1 cellular context compared by ENCODE assay signal in the genomic region with DNA sequence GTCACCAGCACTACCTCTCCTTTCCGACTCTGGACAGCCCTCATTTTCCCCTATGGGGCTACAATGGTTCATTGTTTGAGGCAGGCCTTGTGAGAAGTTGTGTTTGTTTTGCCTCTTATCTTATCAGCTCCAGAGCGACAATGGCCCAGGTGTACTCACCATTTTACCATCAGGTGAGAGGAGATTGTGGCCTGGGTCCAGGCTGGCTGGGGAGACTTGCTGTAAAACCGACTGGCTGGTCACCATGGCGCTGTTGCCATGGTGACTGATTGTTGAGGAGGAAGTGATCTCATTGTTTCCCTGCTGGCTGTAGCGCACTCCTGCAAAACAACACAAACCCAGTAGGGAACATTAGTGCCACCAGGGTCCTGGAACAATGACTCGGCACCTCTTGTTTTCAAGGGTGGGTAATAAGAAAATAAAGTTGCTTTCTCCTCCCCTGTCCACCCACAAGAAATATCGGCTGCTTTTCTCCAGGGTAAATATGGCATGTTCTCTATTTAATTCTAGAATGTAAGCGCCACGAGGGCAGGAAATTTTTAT.
A peak's percentile ranks its signal among the peaks of the same experiment; 100 is the strongest.
TF ChIP-seq lines count a peak whose summit lies in the region.

No MANE protein-coding gene starts in this region.

TF ChIP-seq in K562, 482 proteins besides CTCF, POLR2A, EP300 and RAD21 (continued from another document):
- TF ChIP-seq, protein P1, sequence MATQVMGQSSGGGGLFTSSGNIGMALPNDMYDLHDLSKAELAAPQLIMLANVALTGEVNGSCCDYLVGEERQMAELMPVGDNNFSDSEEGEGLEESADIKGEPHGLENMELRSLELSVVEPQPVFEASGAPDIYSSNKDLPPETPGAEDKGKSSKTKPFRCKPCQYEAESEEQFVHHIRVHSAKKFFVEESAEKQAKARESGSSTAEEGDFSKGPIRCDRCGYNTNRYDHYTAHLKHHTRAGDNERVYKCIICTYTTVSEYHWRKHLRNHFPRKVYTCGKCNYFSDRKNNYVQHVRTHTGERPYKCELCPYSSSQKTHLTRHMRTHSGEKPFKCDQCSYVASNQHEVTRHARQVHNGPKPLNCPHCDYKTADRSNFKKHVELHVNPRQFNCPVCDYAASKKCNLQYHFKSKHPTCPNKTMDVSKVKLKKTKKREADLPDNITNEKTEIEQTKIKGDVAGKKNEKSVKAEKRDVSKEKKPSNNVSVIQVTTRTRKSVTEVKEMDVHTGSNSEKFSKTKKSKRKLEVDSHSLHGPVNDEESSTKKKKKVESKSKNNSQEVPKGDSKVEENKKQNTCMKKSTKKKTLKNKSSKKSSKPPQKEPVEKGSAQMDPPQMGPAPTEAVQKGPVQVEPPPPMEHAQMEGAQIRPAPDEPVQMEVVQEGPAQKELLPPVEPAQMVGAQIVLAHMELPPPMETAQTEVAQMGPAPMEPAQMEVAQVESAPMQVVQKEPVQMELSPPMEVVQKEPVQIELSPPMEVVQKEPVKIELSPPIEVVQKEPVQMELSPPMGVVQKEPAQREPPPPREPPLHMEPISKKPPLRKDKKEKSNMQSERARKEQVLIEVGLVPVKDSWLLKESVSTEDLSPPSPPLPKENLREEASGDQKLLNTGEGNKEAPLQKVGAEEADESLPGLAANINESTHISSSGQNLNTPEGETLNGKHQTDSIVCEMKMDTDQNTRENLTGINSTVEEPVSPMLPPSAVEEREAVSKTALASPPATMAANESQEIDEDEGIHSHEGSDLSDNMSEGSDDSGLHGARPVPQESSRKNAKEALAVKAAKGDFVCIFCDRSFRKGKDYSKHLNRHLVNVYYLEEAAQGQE (CRISPR knock-in tag; IDR thresholded peaks at IDR 0.05; ENCODE audit: low read depth): no peak
- peak; percentile 42; the same call in 1 of the 2 replicates for TF ChIP-seq JUND (IDR thresholded peaks at IDR 0.05; ENCODE audit: borderline replicate concordance, low read depth, low read length)
- TF ChIP-seq JUND (tag; IDR thresholded peaks at IDR 0.05; ENCODE audit: borderline replicate concordance, low read depth, low read length): peak; percentile 22; the same call in 2 of the 3 replicates
- TF ChIP-seq CTBP1 (IDR thresholded peaks at IDR 0.05; ENCODE audit: borderline replicate concordance): peak; percentile 13; the same call in 1 of the 2 replicates
- TF ChIP-seq GABPA (tag; conservative IDR thresholded peaks at IDR 0.05; ENCODE audit: low read depth): 0 out of 2 replicates have a peak, but pooled peaks have one; percentile 41
- no peak for TF ChIP-seq ZNF12 (CRISPR knock-in tag; IDR thresholded peaks at IDR 0.05)
- TF ChIP-seq MYNN (IDR thresholded peaks at IDR 0.05): peak; percentile 87; the same call in 1 of the 2 replicates
- TF ChIP-seq MYNN (CRISPR knock-in tag; IDR thresholded peaks at IDR 0.05): no peak
- no peak for TF ChIP-seq ZNF668 (CRISPR knock-in tag; IDR thresholded peaks at IDR 0.05)
- no peak for TF ChIP-seq TBP (optimal IDR thresholded peaks at IDR 0.05; ENCODE audit: low read depth, low read length)
- peak in 1 of 2 experiments; percentile 44; a peak in 1 of 4 replicates for TF ChIP-seq CSDE1 (IDR thresholded peaks at IDR 0.05)
- peak; percentile 37; the same call in 1 of the 2 replicates for TF ChIP-seq TAL1 (IDR thresholded peaks at IDR 0.05)
- peak; percentile 14; the same call in 1 of the 2 replicates for TF ChIP-seq NFE2 (IDR thresholded peaks at IDR 0.05; ENCODE audit: low read depth)
- 0 out of 2 replicates have a peak, but pooled peaks have one; percentile 9 for TF ChIP-seq SPI1 (IDR thresholded peaks at IDR 0.05; ENCODE audit: borderline replicate concordance, low read depth, low read length)
- no peak for TF ChIP-seq PPARD (CRISPR knock-in tag; IDR thresholded peaks at IDR 0.05)
- TF ChIP-seq, protein P2, sequence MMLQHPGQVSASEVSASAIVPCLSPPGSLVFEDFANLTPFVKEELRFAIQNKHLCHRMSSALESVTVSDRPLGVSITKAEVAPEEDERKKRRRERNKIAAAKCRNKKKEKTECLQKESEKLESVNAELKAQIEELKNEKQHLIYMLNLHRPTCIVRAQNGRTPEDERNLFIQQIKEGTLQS (IDR thresholded peaks at IDR 0.05): peak; percentile 46
- TF ChIP-seq, protein P2 (CRISPR knock-in tag; conservative IDR thresholded peaks at IDR 0.05): no peak
- peak; percentile 48; the same call in 1 of the 2 replicates for TF ChIP-seq ZNF316 (IDR thresholded peaks at IDR 0.05)
- peak; percentile 40 for TF ChIP-seq CBFA2T3 (IDR thresholded peaks at IDR 0.05)
- TF ChIP-seq ZNF140 (CRISPR knock-in tag; IDR thresholded peaks at IDR 0.05): no peak
TF ChIP-seq in K562: peak in this region for 17.
